Comparison of ENCODE assay signal across 9 cellular contexts in genomic region chr16:66872524-66872923, GRCh38. TPM values are rescaled to one million over a fixed set of nuclear protein-coding genes. Genes with fewer than 3 reads are reported as not detected.
DNase-seq lines count a peak whose midpoint lies in the region; ATAC-seq and TF ChIP-seq lines count a peak whose summit lies in the region.
"Had no signal": no experiment of that assay in that cellular context is flagged by ENCODE, and none has a peak within 500 bp of the region (broad histone marks: within the 10 kb centered on the region; RNA-seq: fewer than 3 reads in every experiment).

No MANE protein-coding gene starts in this region.

- H3K4me3 Mint-ChIP-seq in activated naive CD4-positive, alpha-beta T cell treated with anti-CD3 and anti-CD28 coated beads, Interleukin-2, amount 10 ng/mL, durations not matched to agents 7 days and 5 days, result peak overlapping the region; percentile 65
- H3K4me3 Mint-ChIP-seq in activated T-helper 2 cell treated with anti-CD3 and anti-CD28 coated beads, Interferon-gamma antibody, Interleukin-2, Interleukin-4, amounts not matched to agents 10 μg/mL and 5 μg/mL and 100 μg/mL, durations not matched to agents 14 hours and 24 hours and 36 hours (ENCODE audit: low read depth), result peak overlapping the region; percentile 82

- H3K27me3 ChIP-seq in kidney epithelial cell (ENCODE audit: control insufficient read depth, insufficient read depth, low read length), result no peaks in the 10 kb centered on the region
- H3K27me3 ChIP-seq in tibial nerve, result no peaks in the 10 kb centered on the region

- no peak for DNase-seq in activated naive CD4-positive, alpha-beta T cell treated with anti-CD3 and anti-CD28 coated beads, Interleukin-2, amount 10 ng/mL, durations not matched to agents 7 days and 5 days
- DNase-seq in activated naive CD4-positive, alpha-beta T cell treated with anti-CD3 and anti-CD28 coated beads, Interleukin-2, amount 50 U/mL, for 16 hours, result no peak
- DNase-seq in activated T-helper 2 cell treated with anti-CD3 and anti-CD28 coated beads, Interferon-gamma antibody, Interleukin-2, Interleukin-4, amounts not matched to agents 10 μg/mL and 5 μg/mL and 100 μg/mL, durations not matched to agents 14 hours and 24 hours and 36 hours (ENCODE audit: low spot score), result no peak
- DNase-seq in kidney epithelial cell (ENCODE audit: low read depth), result no peak
- no peak for DNase-seq in tibial nerve (ENCODE audit: low spot score in 2 of 2)
- DNase-seq in mucosa of gallbladder (ENCODE audit: low spot score), result no peak
- DNase-seq in GM19238 (ENCODE audit: insufficient read length, low spot score), result no peak

- peak overlapping the region in 3 of 4 donors; percentile 55 to 81 (median 79) for H3K27ac ChIP-seq in tibial nerve

- 64% methylated on average over 3 of the region's 3 CpGs for WGBS in tibial nerve, 2 donors

- TF ChIP-seq CTCF in kidney epithelial cell (IDR thresholded peaks at IDR 0.05; ENCODE audit: insufficient read depth, low read length, poor library complexity, severe bottlenecking) (no peak), tibial nerve (IDR thresholded peaks at IDR 0.05) (no peak)

- TF ChIP-seq POLR2A in tibial nerve (IDR thresholded peaks at IDR 0.05), result no peak

- H3K27me3 Mint-ChIP-seq in activated naive CD4-positive, alpha-beta T cell treated with anti-CD3 and anti-CD28 coated beads, Interleukin-2, amount 10 ng/mL, durations not matched to agents 7 days and 5 days, result peaks cover 8% of the 10 kb centered on the region
- no peaks in the 10 kb centered on the region for H3K27me3 Mint-ChIP-seq in activated T-helper 2 cell treated with anti-CD3 and anti-CD28 coated beads, Interferon-gamma antibody, Interleukin-2, Interleukin-4, amounts not matched to agents 10 μg/mL and 5 μg/mL and 100 μg/mL, durations not matched to agents 14 hours and 24 hours and 36 hours (ENCODE audit: low read depth)

- no peaks in the 10 kb centered on the region for H3K9me3 Mint-ChIP-seq in activated naive CD4-positive, alpha-beta T cell treated with anti-CD3 and anti-CD28 coated beads, Interleukin-2, amount 10 ng/mL, durations not matched to agents 7 days and 5 days
- peaks cover 5% of the 10 kb centered on the region for H3K9me3 Mint-ChIP-seq in activated T-helper 2 cell treated with anti-CD3 and anti-CD28 coated beads, Interferon-gamma antibody, Interleukin-2, Interleukin-4, amounts not matched to agents 10 μg/mL and 5 μg/mL and 100 μg/mL, durations not matched to agents 14 hours and 24 hours and 36 hours

- no peak for TF ChIP-seq EP300 in tibial nerve (IDR thresholded peaks at IDR 0.05)

- peak overlapping the region; percentile 83 for H3K27ac Mint-ChIP-seq in activated naive CD4-positive, alpha-beta T cell treated with anti-CD3 and anti-CD28 coated beads, Interleukin-2, amount 10 ng/mL, durations not matched to agents 7 days and 5 days
- H3K27ac Mint-ChIP-seq in activated T-helper 2 cell treated with anti-CD3 and anti-CD28 coated beads, Interferon-gamma antibody, Interleukin-2, Interleukin-4, amounts not matched to agents 10 μg/mL and 5 μg/mL and 100 μg/mL, durations not matched to agents 14 hours and 24 hours and 36 hours, result peak overlapping the region; percentile 92

- H3K9me3 ChIP-seq in tibial nerve, result no peaks in the 10 kb centered on the region

- peaks cover 39% of the 10 kb centered on the region for H3K4me1 Mint-ChIP-seq in activated naive CD4-positive, alpha-beta T cell treated with anti-CD3 and anti-CD28 coated beads, Interleukin-2, amount 10 ng/mL, durations not matched to agents 7 days and 5 days
- H3K4me1 Mint-ChIP-seq in activated T-helper 2 cell treated with anti-CD3 and anti-CD28 coated beads, Interferon-gamma antibody, Interleukin-2, Interleukin-4, amounts not matched to agents 10 μg/mL and 5 μg/mL and 100 μg/mL, durations not matched to agents 14 hours and 24 hours and 36 hours (ENCODE audit: low read depth), result peaks cover 43% of the 10 kb centered on the region

- H3K4me1 ChIP-seq in tibial nerve, result peaks cover 0 to 33% (median 8%) of the 10 kb centered on the region in 4 donors

- CTCF ChIA-PET in activated naive CD4-positive, alpha-beta T cell treated with anti-CD3 and anti-CD28 coated beads, Interleukin-2, amount 10 ng/mL, durations not matched to agents 7 days and 5 days (lab: Charles Lee), result interaction anchor here (0.6 to 9.1 kb wide), 15 partner anchors 9 to 467 kb away, joined by 3 to 117 read pairs (median 3); partner anchors contain the start of genes NAE1 and RRAD

- H3K36me3 ChIP-seq in kidney epithelial cell (ENCODE audit: control insufficient read depth, insufficient read depth, low read length), result no peaks in the 10 kb centered on the region
- H3K36me3 ChIP-seq in tibial nerve, result no peaks in the 10 kb centered on the region

- H3K36me3 Mint-ChIP-seq in activated naive CD4-positive, alpha-beta T cell treated with anti-CD3 and anti-CD28 coated beads, Interleukin-2, amount 10 ng/mL, durations not matched to agents 7 days and 5 days, result peaks cover 1% of the 10 kb centered on the region
- no peaks in the 10 kb centered on the region for H3K36me3 Mint-ChIP-seq in activated T-helper 2 cell treated with anti-CD3 and anti-CD28 coated beads, Interferon-gamma antibody, Interleukin-2, Interleukin-4, amounts not matched to agents 10 μg/mL and 5 μg/mL and 100 μg/mL, durations not matched to agents 14 hours and 24 hours and 36 hours (ENCODE audit: low read depth)

- intact Hi-C loops in activated T-helper 2 cell treated with anti-CD3 and anti-CD28 coated beads, Interferon-gamma antibody, Interleukin-2, Interleukin-4, amounts not matched to agents 10 μg/mL and 5 μg/mL and 100 μg/mL, durations not matched to agents 14 hours and 24 hours and 36 hours (cut with micrococcal nuclease), result loop anchor here (5.0 to 10.0 kb wide), 5 partner anchors 182 to 465 kb away; partner anchors contain the start of genes B3GNT9, FBXL8 and TRADD

- H3K4me3 ChIP-seq in kidney epithelial cell (ENCODE audit: low read depth, low read length) (peak overlapping the region; percentile 27), tibial nerve (peak overlapping the region in 3 of 4 donors; percentile 15 to 39 (median 37))

- no peak for ATAC-seq in GM21576 (IDR thresholded peaks at IDR 0.05; ENCODE audit: unreplicated experiment)

RNA-seq across cellular contexts. Expression of gene PDP2, which starts 7.8 kb away (rescaled TPM):
- 40.6 and 40.7 TPM in 2 replicates for total RNA-seq in activated T-helper 2 cell treated with anti-CD3 and anti-CD28 coated beads, Interferon-gamma antibody, Interleukin-2, Interleukin-4, amounts not matched to agents 10 μg/mL and 5 μg/mL and 100 μg/mL, durations not matched to agents 14 hours and 24 hours and 36 hours
- total RNA-seq in kidney epithelial cell, result 6.9 and 11.7 TPM in 2 replicates
- total RNA-seq in tibial nerve, result 10 to 100 TPM; 12.3 to 29.9 (median 15.5) TPM
- total RNA-seq in mucosa of gallbladder, result 18.6 TPM

RNA-seq across cellular contexts. Expression of gene CA7, which starts 28.3 kb away (rescaled TPM):
- 0.59 and 1.1 TPM in 2 replicates for total RNA-seq in activated T-helper 2 cell treated with anti-CD3 and anti-CD28 coated beads, Interferon-gamma antibody, Interleukin-2, Interleukin-4, amounts not matched to agents 10 μg/mL and 5 μg/mL and 100 μg/mL, durations not matched to agents 14 hours and 24 hours and 36 hours
- not detected in 2 replicates for total RNA-seq in kidney epithelial cell
- not detected for total RNA-seq in tibial nerve
- total RNA-seq in mucosa of gallbladder, result not detected
- total RNA-seq: Daoy had no signal

RNA-seq across cellular contexts. Expression of gene NAE1, which starts 41.7 kb away (rescaled TPM):
- total RNA-seq in activated T-helper 2 cell treated with anti-CD3 and anti-CD28 coated beads, Interferon-gamma antibody, Interleukin-2, Interleukin-4, amounts not matched to agents 10 μg/mL and 5 μg/mL and 100 μg/mL, durations not matched to agents 14 hours and 24 hours and 36 hours, result 123 and 125 TPM in 2 replicates
- total RNA-seq in kidney epithelial cell (77.3 and 77.9 TPM in 2 replicates), tibial nerve (10 to 100 TPM; 29.4 to 45.7 (median 34.6) TPM), mucosa of gallbladder (46.1 TPM)

RNA-seq across cellular contexts. Expression of gene CDH16, which starts 46.2 kb away (rescaled TPM):
- not detected in 2 replicates for total RNA-seq in activated T-helper 2 cell treated with anti-CD3 and anti-CD28 coated beads, Interferon-gamma antibody, Interleukin-2, Interleukin-4, amounts not matched to agents 10 μg/mL and 5 μg/mL and 100 μg/mL, durations not matched to agents 14 hours and 24 hours and 36 hours
- 0.33 and 5.0 TPM in 2 replicates for total RNA-seq in kidney epithelial cell
- 1 to 10 TPM in 2 of 4 donors, under 1 TPM in 2; 0.30 to 2.5 (median 1.4) TPM for total RNA-seq in tibial nerve
- 8.7 TPM for total RNA-seq in mucosa of gallbladder
- total RNA-seq: Daoy had no signal

RNA-seq across cellular contexts. Expression of gene RRAD, which starts 52.8 kb away (rescaled TPM):
- total RNA-seq in activated T-helper 2 cell treated with anti-CD3 and anti-CD28 coated beads, Interferon-gamma antibody, Interleukin-2, Interleukin-4, amounts not matched to agents 10 μg/mL and 5 μg/mL and 100 μg/mL, durations not matched to agents 14 hours and 24 hours and 36 hours, result 1.2 and 1.8 TPM in 2 replicates
- total RNA-seq in kidney epithelial cell, result 32.9 and 36.8 TPM in 2 replicates
- 100 to 1,000 TPM in 3 of 4 donors, 10 to 100 TPM in 1; 23.7 to 132 (median 109) TPM for total RNA-seq in tibial nerve
- 9.4 TPM for total RNA-seq in mucosa of gallbladder
